14 cellular contexts compared by ENCODE assay signal in the genomic region with DNA sequence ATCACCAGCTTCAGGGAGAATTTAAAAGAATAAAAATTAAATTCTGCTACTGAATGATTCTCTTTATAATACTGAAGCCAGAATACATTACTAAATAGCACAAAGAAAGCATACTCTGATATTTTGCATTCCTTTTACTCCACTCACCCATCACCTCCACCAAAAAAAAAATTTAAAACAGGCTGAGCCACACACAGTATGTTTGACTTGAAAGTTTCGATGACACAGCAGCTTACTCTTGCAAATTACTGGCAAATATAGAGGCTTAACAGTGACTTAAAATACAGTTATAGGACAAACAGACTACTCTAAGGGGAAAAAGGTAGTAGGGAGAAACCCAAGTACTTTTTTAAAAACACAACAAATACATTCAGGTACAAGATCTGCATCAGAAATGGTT. TPM values are rescaled to one million over a fixed set of nuclear protein-coding genes. Genes with fewer than 3 reads are reported as not detected.
DNase-seq lines count a peak whose midpoint lies in the region; ATAC-seq and TF ChIP-seq lines count a peak whose summit lies in the region.
"Had no signal": no experiment of that assay in that cellular context is flagged by ENCODE, and none has a peak within 500 bp of the region (broad histone marks: within the 10 kb centered on the region; RNA-seq: fewer than 3 reads in every experiment).

No MANE protein-coding gene starts in this region.

- TF ChIP-seq POLR2A in prostate gland (IDR thresholded peaks at IDR 0.05) = no peak

- no peaks in the 10 kb centered on the region for H3K4me1 ChIP-seq in prostate gland (replicated peaks)

- 48% methylated on average over 1 of the region's 1 CpG for WGBS in prostate gland

- H3K9me3 ChIP-seq in prostate gland = no peaks in the 10 kb centered on the region
- H3K9me3 ChIP-seq: HAP-1 had no signal

- no peaks in the 10 kb centered on the region for H3K27me3 ChIP-seq in prostate gland (replicated peaks; ENCODE audit: insufficient read depth)

- CTCF ChIA-PET in activated CD4-positive, alpha-beta T cell treated with anti-CD3 and anti-CD28 coated beads for 36 hours (lab: Charles Lee) = interaction anchor here (0.6 to 1.0 kb wide), 3 partner anchors 12 to 423 kb away, joined by 3 read pairs; no protein-coding TSS in a partner anchor

- TF ChIP-seq CTCF in prostate gland (IDR thresholded peaks at IDR 0.05) = no peak

- no peaks in the 10 kb centered on the region for H3K36me3 ChIP-seq in prostate gland

- DNase-seq in activated CD4-positive, alpha-beta T cell treated with anti-CD3 and anti-CD28 coated beads for 36 hours = no peak
- DNase-seq in activated CD4-positive, alpha-beta T cell treated with anti-CD3 and anti-CD28 coated beads for 1 hour = no peak
- DNase-seq in renal cortical epithelial cell (ENCODE audit: low read depth) (peak; percentile 19), prostate gland (ENCODE audit: low spot score) (no peak), NCI-H1930 (lab: John Stamatoyannopoulos, UW) (no peak), DMS153 (lab: John Stamatoyannopoulos, UW) (no peak)
- DNase-seq: CD8-positive, alpha-beta memory T cell; NCI-H2171; SW 1271 had no signal

- H3K27me3 Mint-ChIP-seq in activated CD4-positive, alpha-beta T cell treated with anti-CD3 and anti-CD28 coated beads for 36 hours = no peaks in the 10 kb centered on the region
- H3K27me3 Mint-ChIP-seq: CD8-positive, alpha-beta memory T cell had no signal

- H3K27ac ChIP-seq in prostate gland = no peak overlapping the region
- H3K27ac ChIP-seq: 22Rv1 had no signal

- intact Hi-C loops in activated CD4-positive, alpha-beta T cell treated with anti-CD3 and anti-CD28 coated beads for 36 hours (cut with DNase I, micrococcal nuclease) = no loop called here
- intact Hi-C loops in prostate gland (cut with DNase I) = no loop called here

- ATAC-seq in activated CD4-positive, alpha-beta T cell treated with anti-CD3 and anti-CD28 coated beads for 36 hours = no peak
- ATAC-seq in SK-N-SH treated with all-trans-retinoic acid at 6 μM for 48 hours (peak; percentile 53), esophagus mucosa (peak; percentile 43)
- ATAC-seq: activated CD4-positive, CD25-positive, alpha-beta regulatory T cell treated with anti-CD3 and anti-CD28 coated beads, Interleukin-2, amount 50 U/mL, for 24 hours had no signal

- POLR2A ChIA-PET in activated CD4-positive, alpha-beta T cell treated with anti-CD3 and anti-CD28 coated beads for 36 hours (lab: Charles Lee) = no interaction called here

- H3K4me3 ChIP-seq in prostate gland = no peak overlapping the region
- H3K4me3 ChIP-seq: HAP-1 had no signal

- H3K4me1 Mint-ChIP-seq in activated CD4-positive, alpha-beta T cell treated with anti-CD3 and anti-CD28 coated beads for 36 hours = peaks cover 29% of the 10 kb centered on the region

- no peak overlapping the region for H3K4me3 Mint-ChIP-seq in activated CD4-positive, alpha-beta T cell treated with anti-CD3 and anti-CD28 coated beads for 36 hours
- H3K4me3 Mint-ChIP-seq: CD8-positive, alpha-beta memory T cell had no signal

- no peaks in the 10 kb centered on the region for H3K9me3 Mint-ChIP-seq in activated CD4-positive, alpha-beta T cell treated with anti-CD3 and anti-CD28 coated beads for 36 hours (ENCODE audit: low read depth)
- H3K9me3 Mint-ChIP-seq: CD8-positive, alpha-beta memory T cell had no signal

- peaks cover 17% of the 10 kb centered on the region for H3K36me3 Mint-ChIP-seq in activated CD4-positive, alpha-beta T cell treated with anti-CD3 and anti-CD28 coated beads for 36 hours (ENCODE audit: low read depth)

- H3K27ac Mint-ChIP-seq in activated CD4-positive, alpha-beta T cell treated with anti-CD3 and anti-CD28 coated beads for 36 hours = peak overlapping the region; percentile 1

TF ChIP-seq in SK-N-SH treated with all-trans-retinoic acid at 6 μM for 48 hours, 23 proteins besides CTCF, POLR2A, EP300 and RAD21:
- TF ChIP-seq TOX (CRISPR knock-in tag; IDR thresholded peaks at IDR 0.05; ENCODE audit: borderline replicate concordance) (no peak), ZFP3 (CRISPR knock-in tag; IDR thresholded peaks at IDR 0.05) (no peak), ZNF70 (CRISPR knock-in tag; IDR thresholded peaks at IDR 0.05) (no peak), ESRRG (CRISPR knock-in tag; IDR thresholded peaks at IDR 0.05) (no peak), RARB (CRISPR knock-in tag; IDR thresholded peaks at IDR 0.05) (no peak), CSDC2 (CRISPR knock-in tag; IDR thresholded peaks at IDR 0.05) (no peak)
- TF ChIP-seq, protein P1, sequence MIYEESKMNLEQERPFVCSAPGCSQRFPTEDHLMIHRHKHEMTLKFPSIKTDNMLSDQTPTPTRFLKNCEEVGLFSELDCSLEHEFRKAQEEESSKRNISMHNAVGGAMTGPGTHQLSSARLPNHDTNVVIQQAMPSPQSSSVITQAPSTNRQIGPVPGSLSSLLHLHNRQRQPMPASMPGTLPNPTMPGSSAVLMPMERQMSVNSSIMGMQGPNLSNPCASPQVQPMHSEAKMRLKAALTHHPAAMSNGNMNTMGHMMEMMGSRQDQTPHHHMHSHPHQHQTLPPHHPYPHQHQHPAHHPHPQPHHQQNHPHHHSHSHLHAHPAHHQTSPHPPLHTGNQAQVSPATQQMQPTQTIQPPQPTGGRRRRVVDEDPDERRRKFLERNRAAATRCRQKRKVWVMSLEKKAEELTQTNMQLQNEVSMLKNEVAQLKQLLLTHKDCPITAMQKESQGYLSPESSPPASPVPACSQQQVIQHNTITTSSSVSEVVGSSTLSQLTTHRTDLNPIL (CRISPR knock-in tag; IDR thresholded peaks at IDR 0.05; ENCODE audit: low read depth) = no peak

RNA-seq across cellular contexts. Expression of a gene that starts 39.2 kb away (rescaled TPM):
- total RNA-seq in activated CD4-positive, alpha-beta T cell treated with anti-CD3 and anti-CD28 coated beads for 36 hours = 10 to 100 TPM; 39.6 to 43.2 TPM
- 24.7 TPM for total RNA-seq in esophagus mucosa
- total RNA-seq in renal cortical epithelial cell = 8.0 and 43.8 TPM in 2 replicates
- total RNA-seq in prostate gland = 10 to 100 TPM; 25.2 to 42.8 TPM
